Comparison of ENCODE assay signal across 1 cellular context in genomic region chr3:117104381-117104780, GRCh38.
TF ChIP-seq lines count a peak whose summit lies in the region.

No MANE protein-coding gene starts in this region.

TF ChIP-seq in IMR-90, 13 proteins besides CTCF, POLR2A, EP300 and RAD21 (continued from another document):
- no peak for TF ChIP-seq RCOR1 (IDR thresholded peaks at IDR 0.05; ENCODE audit: insufficient replicate concordance, low read length)
TF ChIP-seq in IMR-90: peak in this region for 0.
